In the genomic region with DNA sequence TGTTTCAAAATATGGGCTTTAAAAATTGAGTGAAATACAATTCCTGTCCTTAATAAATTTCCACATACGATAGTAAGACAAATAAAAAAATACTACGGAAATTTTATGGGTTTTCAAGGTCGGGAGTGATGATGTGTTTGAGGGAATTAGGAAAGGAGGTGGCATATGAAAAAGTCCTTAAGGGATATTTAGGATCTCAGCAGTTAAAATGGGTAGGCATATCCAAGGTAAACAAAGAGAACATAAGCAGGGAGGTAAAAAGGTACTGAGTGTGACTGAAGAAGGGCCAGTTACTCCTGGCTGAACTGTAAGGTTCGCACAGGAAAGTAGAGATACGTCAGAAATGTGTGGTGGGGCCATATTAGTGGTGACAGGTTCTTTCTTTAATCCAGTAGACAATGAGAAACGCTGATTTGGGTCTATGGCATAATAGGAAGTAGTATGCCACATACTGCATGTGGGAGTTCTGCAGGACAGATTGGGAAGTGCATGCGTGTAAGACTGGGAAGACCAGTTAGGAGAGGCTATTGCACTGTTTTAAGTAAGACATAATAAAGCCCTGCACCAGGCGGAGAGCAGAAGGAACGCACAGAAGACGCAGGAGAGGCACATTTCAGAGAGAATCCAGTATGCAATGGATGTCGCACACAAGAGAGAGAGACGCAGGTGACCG, we compare ENCODE assay signal across 8 cellular contexts. TPM values are rescaled to one million over a fixed set of nuclear protein-coding genes. Genes with fewer than 3 reads are reported as not detected.
DNase-seq lines count a peak whose midpoint lies in the region; ATAC-seq and TF ChIP-seq lines count a peak whose summit lies in the region.

No MANE protein-coding gene starts in this region.

- H3K79me1 ChIP-seq in mesendoderm (ENCODE audit: low read length) = no peaks in the 10 kb centered on the region

- H2BK5ac ChIP-seq in mesendoderm (ENCODE audit: low read length) = peak overlapping the region; percentile 71

- peaks cover 20% of the 10 kb centered on the region for H3K4me1 Mint-ChIP-seq in endodermal cell

- H3K27ac ChIP-seq in KOPT-K1 (ENCODE audit: low read depth, low read length, poor library complexity, severe bottlenecking) (peak overlapping the region; percentile 93), RWPE2 (ENCODE audit: poor library complexity, severe bottlenecking) (peak overlapping the region; percentile 86), endodermal cell (ENCODE audit: low read depth, low read length) (peak overlapping the region; percentile 91), mesendoderm (ENCODE audit: low read depth, low read length) (peak overlapping the region; percentile 89)

- no peaks in the 10 kb centered on the region for H3K9me3 Mint-ChIP-seq in endodermal cell

- H3K36me3 Mint-ChIP-seq in endodermal cell (ENCODE audit: low read depth) = peaks cover 15% of the 10 kb centered on the region

- no peak overlapping the region for H3K27ac Mint-ChIP-seq in endodermal cell

- ATAC-seq in GM18511 (IDR thresholded peaks at IDR 0.05; ENCODE audit: unreplicated experiment) (peak; percentile 1), RWPE2 (ENCODE audit: low read depth) (peak; percentile 59), HG03095 (IDR thresholded peaks at IDR 0.05; ENCODE audit: unreplicated experiment) (no peak)

- H3K27me3 Mint-ChIP-seq in endodermal cell (ENCODE audit: insufficient read depth) = no peaks in the 10 kb centered on the region

- H3K23ac ChIP-seq in mesendoderm (ENCODE audit: low read length) = no peak overlapping the region

- peak overlapping the region; percentile 95 for H3K56ac ChIP-seq in mesendoderm (ENCODE audit: low read length)

- no peak overlapping the region for H4K8ac ChIP-seq in mesendoderm (ENCODE audit: low read depth, low read length)

- no peak overlapping the region for H4K5ac ChIP-seq in mesendoderm (ENCODE audit: low read length)

- H3K18ac ChIP-seq in mesendoderm (ENCODE audit: low read length) = peak overlapping the region; percentile 46

- peak overlapping the region; percentile 59 for H2BK15ac ChIP-seq in mesendoderm (replicated peaks; ENCODE audit: low read depth)

- H3K4me1 ChIP-seq in RWPE2 (ENCODE audit: insufficient read depth, poor library complexity, severe bottlenecking) = peaks cover 19% of the 10 kb centered on the region
- peaks cover 2% of the 10 kb centered on the region for H3K4me1 ChIP-seq in endodermal cell (ENCODE audit: control insufficient read depth, insufficient read depth, low read length)
- H3K4me1 ChIP-seq in mesendoderm (ENCODE audit: control insufficient read depth, low read depth, low read length) = no peaks in the 10 kb centered on the region

- H3K9ac ChIP-seq in endodermal cell (ENCODE audit: extremely low read depth, low read length, poor library complexity, severe bottlenecking) (peak overlapping the region; percentile 43), mesendoderm (ENCODE audit: low read length) (peak overlapping the region; percentile 92)

- H3K9me3 ChIP-seq in KOPT-K1 (ENCODE audit: insufficient read depth, low read length, poor library complexity, severe bottlenecking) = no peaks in the 10 kb centered on the region
- H3K9me3 ChIP-seq in RWPE2 (ENCODE audit: severe bottlenecking) = no peaks in the 10 kb centered on the region
- H3K9me3 ChIP-seq in endodermal cell (ENCODE audit: control insufficient read depth, low read length) = no peaks in the 10 kb centered on the region

- H2AK5ac ChIP-seq in mesendoderm (ENCODE audit: low read length) = no peak overlapping the region

- peak overlapping the region; percentile 19 for H3K4ac ChIP-seq in mesendoderm (ENCODE audit: low read depth, low read length)

- H2BK120ac ChIP-seq in mesendoderm (ENCODE audit: low read depth, low read length) = peak overlapping the region; percentile 6

- H3K4me3 Mint-ChIP-seq in endodermal cell = no peak overlapping the region

- H3K79me2 ChIP-seq in mesendoderm (ENCODE audit: control insufficient read depth, insufficient read depth, low read length) = peaks cover 34% of the 10 kb centered on the region

- H3K4me3 ChIP-seq in AG09309 (ENCODE audit: control insufficient read depth, low read depth, low read length) (peak overlapping the region; percentile 83), RWPE2 (ENCODE audit: severe bottlenecking) (peak overlapping the region; percentile 89), endodermal cell (ENCODE audit: low read length) (peak overlapping the region; percentile 96), mesendoderm (ENCODE audit: low read length) (peak overlapping the region; percentile 68)

- TF ChIP-seq CTCF in AG09309 (IDR thresholded peaks at IDR 0.05; ENCODE audit: control insufficient read depth, insufficient read depth, low read depth, low read length, missing control alignments) = peak; percentile 47
- no peak for TF ChIP-seq CTCF in RWPE2 (IDR thresholded peaks at IDR 0.05; ENCODE audit: poor library complexity, severe bottlenecking)
- peak; percentile 59 for TF ChIP-seq CTCF in endodermal cell (conservative IDR thresholded peaks at IDR 0.05)

- H3K27me3 ChIP-seq in RWPE2 (ENCODE audit: insufficient read depth, poor library complexity, severe bottlenecking) (no peaks in the 10 kb centered on the region), endodermal cell (ENCODE audit: control insufficient read depth, insufficient read depth, low read length, poor library complexity, severe bottlenecking) (no peaks in the 10 kb centered on the region), mesendoderm (ENCODE audit: insufficient read depth, low read length, poor library complexity) (no peaks in the 10 kb centered on the region)

- peaks cover 14% of the 10 kb centered on the region for H3K36me3 ChIP-seq in KOPT-K1 (ENCODE audit: insufficient read depth, low read length)
- H3K36me3 ChIP-seq in RWPE2 (ENCODE audit: low read depth) = peaks cover 26% of the 10 kb centered on the region
- H3K36me3 ChIP-seq in endodermal cell (ENCODE audit: control insufficient read depth, insufficient read depth, low read length) = peaks cover 6% of the 10 kb centered on the region
- no peaks in the 10 kb centered on the region for H3K36me3 ChIP-seq in mesendoderm (ENCODE audit: control insufficient read depth, insufficient read depth, low read length)

- peak overlapping the region; percentile 89 for H3K4me2 ChIP-seq in mesendoderm (ENCODE audit: low read length)

- DNase-seq in AG09309 (ENCODE audit: low read depth) (peak; percentile 67), RWPE2 (ENCODE audit: low spot score) (no peak), endodermal cell (no peak), mesendoderm (peak; percentile 86), ureter (ENCODE audit: low spot score) (peak; percentile 44)

- 18 to 20% methylated on average over 10 to 13 of the region's 13 CpGs for WGBS in endodermal cell (ENCODE audit: insufficient coverage in 1 of 2, insufficient read length in 1 of 2), 2 experiments
- WGBS in mesendoderm (ENCODE audit: extremely low coverage, insufficient coverage, low lambda C conversion rate) = 100% methylated on average over 2 of the region's 13 CpGs

RNA-seq across cellular contexts. Expression of a gene that starts 0.9 kb away (rescaled TPM):
- total RNA-seq in endodermal cell (100 to 1,000 TPM; 114 to 162 TPM), ureter (97.1 TPM)
- polyA plus RNA-seq in endodermal cell (2013, experiment 1 of 2) = 224 TPM
- polyA plus RNA-seq in endodermal cell (2013, experiment 2 of 2) = 222 TPM
- polyA plus RNA-seq in mesendoderm (2013, experiment 1 of 2) = 142 TPM
- 146 TPM for polyA plus RNA-seq in mesendoderm (2013, experiment 2 of 2)

Comparison
In these comparisons a context has a peak if more than half of its experiments do, and no peak if none do; other contexts are left out.
1. DNase-seq: peak in AG09309 (single experiment), mesendoderm (single experiment) and ureter (single experiment); none in RWPE2 (single experiment) and endodermal cell (single experiment).
2. Peak in every context shown above with its lines, with median percentiles within 50 percentile points of each other: H3K4me3 ChIP-seq and H3K27ac ChIP-seq.